ENCODE assay signal across 8 cellular contexts in the genomic region with DNA sequence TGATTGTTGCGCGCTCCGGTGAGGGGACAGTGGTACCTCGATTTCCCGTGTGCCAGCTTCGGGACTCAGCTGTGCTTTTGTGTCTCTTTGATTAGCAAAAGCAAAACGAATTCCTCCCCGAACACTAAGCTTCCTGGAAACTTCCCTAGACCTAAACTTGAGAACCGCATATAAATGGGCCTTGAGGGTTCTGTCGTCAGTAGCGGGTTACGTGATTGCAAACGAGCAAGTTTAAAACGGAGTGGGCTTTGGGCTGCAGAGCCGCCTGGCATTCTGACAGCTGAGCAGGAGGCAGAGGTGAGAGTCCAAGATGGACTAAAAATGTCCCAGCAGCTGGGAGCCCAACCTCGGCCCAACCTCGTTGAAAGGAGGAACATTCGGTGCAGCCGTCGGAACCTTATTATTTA. TPM values are rescaled to one million over a fixed set of nuclear protein-coding genes. Genes with fewer than 3 reads are reported as not detected.
DNase-seq lines count a peak whose midpoint lies in the region; ATAC-seq, FAIRE-seq and TF ChIP-seq lines count a peak whose summit lies in the region.

No MANE protein-coding gene starts in this region.

- peak overlapping the region; percentile 77 for H3K27ac ChIP-seq in RWPE2 (ENCODE audit: poor library complexity, severe bottlenecking)
- H3K27ac ChIP-seq in cingulate gyrus (ENCODE audit: low read depth, low read length) = peak overlapping the region; percentile 84
- H3K27ac ChIP-seq in HepG2 (ENCODE audit: extremely low read length, insufficient read depth, low read length) = peak overlapping the region; percentile 90
- peak overlapping the region; percentile 90 for H3K27ac ChIP-seq in subcutaneous abdominal adipose tissue (ENCODE audit: low read depth, low read length)

- TF ChIP-seq EP300 in HepG2 (IDR thresholded peaks at IDR 0.05; ENCODE audit: low read depth in 2 of 2, low read length in 2 of 2) (no peak), HepG2 (CRISPR knock-in tag; IDR thresholded peaks at IDR 0.05; ENCODE audit: borderline replicate concordance) (no peak)

- POLR2A ChIA-PET in HepG2 (lab: Yijun Ruan, JAX) = interaction anchor here (1.0 to 2.7 kb wide), 5 partner anchors 8 to 546 kb away, joined by 3 to 9 read pairs (median 5); partner anchors contain the start of gene FAM200B

- ATAC-seq in GM21367 (IDR thresholded peaks at IDR 0.05; ENCODE audit: unreplicated experiment) = peak; percentile 1
- peak; percentile 3; the same call in 1 of the 3 replicates for ATAC-seq in RWPE2 (ENCODE audit: low read depth)
- ATAC-seq in HepG2 = peak; percentile 14
- ATAC-seq in GM18861 (IDR thresholded peaks at IDR 0.05; ENCODE audit: unreplicated experiment) = no peak

- in situ Hi-C loops in HepG2 (cut with HindIII; ENCODE audit: extremely low pct_ligation_motif_present, low pct_unique_long_range_greater_than_20kb) = no loop called here

- no peak for TF ChIP-seq RAD21 in HepG2 (CRISPR knock-in tag; IDR thresholded peaks at IDR 0.05)

- H3K9me3 ChIP-seq in RWPE2 (ENCODE audit: severe bottlenecking) (no peaks in the 10 kb centered on the region), HepG2 (ENCODE audit: low read length) (no peaks in the 10 kb centered on the region), subcutaneous abdominal adipose tissue (ENCODE audit: control insufficient read depth in 5 of 5, low read length in 5 of 5) (no peaks in the 10 kb centered on the region)

- H3K27me3 ChIP-seq in RWPE2 (ENCODE audit: insufficient read depth, poor library complexity, severe bottlenecking) (no peaks in the 10 kb centered on the region), HepG2 (ENCODE audit: control insufficient read depth in 1 of 2, insufficient read depth in 2 of 2, low read length in 2 of 2) (no peaks in the 10 kb centered on the region; a peak in 1 of 5 replicates), subcutaneous abdominal adipose tissue (ENCODE audit: control insufficient read depth in 5 of 5, insufficient read depth in 4 of 5, low read length in 5 of 5) (no peaks in the 10 kb centered on the region)

- CTCF ChIA-PET in HepG2 (lab: Yijun Ruan, JAX; ENCODE audit: low intra/inter-chr PET ratio, low total read pairs) = no interaction called here

- peak overlapping the region; percentile 94 for H3K4me2 ChIP-seq in HepG2 (ENCODE audit: low read depth, low read length)

- whole genome bisulfite sequencing in HepG2 (ENCODE audit: low lambda C conversion rate) = 0% methylated on average over 16 of the region's 20 CpGs

- no TSS peak for BruUV-seq in HepG2 (replicated peaks; lab: Mats Ljungman, UMichigan)

- peak; percentile 25 to 36; a peak in 1 of 4 replicates for TF ChIP-seq POLR2A in HepG2 (IDR thresholded peaks at IDR 0.05; ENCODE audit: insufficient read depth in 1 of 2, low read depth in 2 of 2, low read length in 2 of 2)

- intact Hi-C loops in HepG2 (cut with micrococcal nuclease; ENCODE audit: unreplicated experiment) = loop anchor here (10.0 kb wide), 1 partner anchor 543 kb away; the partner anchor contains the start of gene FAM200B

- H3K9ac ChIP-seq in HepG2 (ENCODE audit: insufficient read depth, low read depth, low read length) = peak overlapping the region; percentile 90
- peak overlapping the region in 4 of 5 donors; percentile 72 to 91 (median 83) for H3K9ac ChIP-seq in subcutaneous abdominal adipose tissue (ENCODE audit: low read length in 5 of 5)

- DNase-seq in AG10803 (ENCODE audit: low read depth) (peak; percentile 28), RWPE2 (ENCODE audit: low spot score) (no peak), HepG2 (ENCODE audit: low spot score) (peak; percentile 32), GM19238 (ENCODE audit: insufficient read length, low spot score) (no peak)

- H3K4me3 ChIP-seq in AG10803 (ENCODE audit: low read length) = peak overlapping the region; percentile 82
- H3K4me3 ChIP-seq in RWPE2 (ENCODE audit: severe bottlenecking) = peak overlapping the region; percentile 100
- peak overlapping the region; percentile 83 to 96 (median 94) for H3K4me3 ChIP-seq in HepG2 (replicated peaks in 1 of 3; ENCODE audit: insufficient read depth in 1 of 3, low read depth in 2 of 3, low read length in 3 of 3)
- peak overlapping the region; percentile 77 to 89 (median 83) for H3K4me3 ChIP-seq in subcutaneous abdominal adipose tissue (ENCODE audit: low read depth in 1 of 5, low read length in 5 of 5)

- H3K4me1 ChIP-seq in RWPE2 (ENCODE audit: insufficient read depth, poor library complexity, severe bottlenecking) (peaks cover 3% of the 10 kb centered on the region), HepG2 (ENCODE audit: insufficient read depth, low read length) (peaks cover 43% of the 10 kb centered on the region), subcutaneous abdominal adipose tissue (ENCODE audit: control insufficient read depth in 5 of 5, insufficient read depth in 5 of 5, low read length in 5 of 5) (peaks cover 10 to 59% (median 57%) of the 10 kb centered on the region in 5 donors)

- TF ChIP-seq CTCF in AG10803 (conservative IDR thresholded peaks at IDR 0.05; ENCODE audit: low read length) (no peak), RWPE2 (IDR thresholded peaks at IDR 0.05; ENCODE audit: poor library complexity, severe bottlenecking) (no peak), HepG2 (CRISPR knock-in tag; IDR thresholded peaks at IDR 0.05) (no peak)

- peaks cover 19% of the 10 kb centered on the region for H4K20me1 ChIP-seq in HepG2 (ENCODE audit: insufficient read depth, low read length)

- H2AFZ ChIP-seq in HepG2 (ENCODE audit: low read length) = no peak overlapping the region

- no peak for FAIRE-seq in HepG2 (lab: Jason Lieb, UNC)

- H3K36me3 ChIP-seq in RWPE2 (ENCODE audit: low read depth) (no peaks in the 10 kb centered on the region), HepG2 (replicated peaks in 1 of 2; ENCODE audit: control insufficient read depth in 1 of 2, insufficient read depth in 2 of 2, low read length in 2 of 2) (no peaks in the 10 kb centered on the region), subcutaneous abdominal adipose tissue (ENCODE audit: control insufficient read depth in 5 of 5, insufficient read depth in 5 of 5, low read length in 5 of 5) (no peaks in the 10 kb centered on the region)

- peaks cover 45% of the 10 kb centered on the region for H3K79me2 ChIP-seq in HepG2 (ENCODE audit: insufficient read depth, low read length)

TF ChIP-seq in HepG2, 621 proteins besides CTCF, POLR2A, EP300 and RAD21 (continues in another document):
- TF ChIP-seq SRSF1 (optimal IDR thresholded peaks at IDR 0.05; ENCODE audit: low read depth, low read length) (no peak), KAT8 (CRISPR knock-in tag; IDR thresholded peaks at IDR 0.05) (0 out of 2 replicates have a peak, but pooled peaks have one; percentile 10), TEAD2 (CRISPR knock-in tag; IDR thresholded peaks at IDR 0.05) (no peak), MYNN (CRISPR knock-in tag; IDR thresholded peaks at IDR 0.05; ENCODE audit: low read depth) (no peak), MED8 (CRISPR knock-in tag; IDR thresholded peaks at IDR 0.05; ENCODE audit: insufficient replicate concordance) (no peak), ZNF329 (CRISPR knock-in tag; IDR thresholded peaks at IDR 0.05; ENCODE audit: low read depth) (no peak), MIER3 (CRISPR knock-in tag; IDR thresholded peaks at IDR 0.05; ENCODE audit: borderline replicate concordance) (no peak)
- TF ChIP-seq, protein P1, sequence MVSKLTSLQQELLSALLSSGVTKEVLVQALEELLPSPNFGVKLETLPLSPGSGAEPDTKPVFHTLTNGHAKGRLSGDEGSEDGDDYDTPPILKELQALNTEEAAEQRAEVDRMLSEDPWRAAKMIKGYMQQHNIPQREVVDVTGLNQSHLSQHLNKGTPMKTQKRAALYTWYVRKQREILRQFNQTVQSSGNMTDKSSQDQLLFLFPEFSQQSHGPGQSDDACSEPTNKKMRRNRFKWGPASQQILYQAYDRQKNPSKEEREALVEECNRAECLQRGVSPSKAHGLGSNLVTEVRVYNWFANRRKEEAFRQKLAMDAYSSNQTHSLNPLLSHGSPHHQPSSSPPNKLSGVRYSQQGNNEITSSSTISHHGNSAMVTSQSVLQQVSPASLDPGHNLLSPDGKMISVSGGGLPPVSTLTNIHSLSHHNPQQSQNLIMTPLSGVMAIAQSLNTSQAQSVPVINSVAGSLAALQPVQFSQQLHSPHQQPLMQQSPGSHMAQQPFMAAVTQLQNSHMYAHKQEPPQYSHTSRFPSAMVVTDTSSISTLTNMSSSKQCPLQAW (CRISPR knock-in tag; IDR thresholded peaks at IDR 0.05) = 0 out of 2 replicates have a peak, but pooled peaks have one; percentile 44
- TF ChIP-seq, protein P2, sequence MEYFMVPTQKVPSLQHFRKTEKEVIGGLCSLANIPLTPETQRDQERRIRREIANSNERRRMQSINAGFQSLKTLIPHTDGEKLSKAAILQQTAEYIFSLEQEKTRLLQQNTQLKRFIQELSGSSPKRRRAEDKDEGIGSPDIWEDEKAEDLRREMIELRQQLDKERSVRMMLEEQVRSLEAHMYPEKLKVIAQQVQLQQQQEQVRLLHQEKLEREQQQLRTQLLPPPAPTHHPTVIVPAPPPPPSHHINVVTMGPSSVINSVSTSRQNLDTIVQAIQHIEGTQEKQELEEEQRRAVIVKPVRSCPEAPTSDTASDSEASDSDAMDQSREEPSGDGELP (IDR thresholded peaks at IDR 0.05; ENCODE audit: borderline replicate concordance, low read depth) = peak; percentile 56; the same call in 1 of the 2 replicates

RNA-seq across cellular contexts. Expression of gene TAPT1, which starts 1.2 kb away (rescaled TPM):
- total RNA-seq in HepG2 (2016; rRNA removed; fragmentation: Illumina TruSeq; extraction: Trizol) = 16.3 and 24.5 TPM in 2 replicates
- 3.1 and 5.0 TPM in 2 replicates for total RNA-seq in HepG2 (2016; cell fraction: cytosol; rRNA removed; fragmentation: Illumina TruSeq; extraction: Trizol; ENCODE audit: low read depth)
- 11.6 and 24.9 TPM in 2 replicates for total RNA-seq in HepG2 (2016; cell fraction: insoluble cytoplasmic fraction; rRNA removed; fragmentation: Illumina TruSeq; extraction: Trizol)
- total RNA-seq in HepG2 (2016; cell fraction: membrane; rRNA removed; fragmentation: Illumina TruSeq; extraction: Trizol) = 10.7 and 11.1 TPM in 2 replicates
- total RNA-seq in HepG2 (2016; cell fraction: nucleus; rRNA removed; fragmentation: Illumina TruSeq; extraction: Trizol) = 37.3 and 37.6 TPM in 2 replicates
- polyA plus RNA-seq in HepG2 (2011; rRNA removed) = 23.3 and 25.3 TPM in 2 replicates
- 8.3 and 13.6 TPM in 2 replicates for polyA plus RNA-seq in HepG2 (2011; cell fraction: cytosol; rRNA removed)
- polyA plus RNA-seq in HepG2 (2011; cell fraction: nucleus; rRNA removed) = 30.6 and 35.1 TPM in 2 replicates
- polyA plus RNA-seq in HepG2 (2012) = 19.8 and 24.0 TPM in 2 replicates
- polyA plus RNA-seq in HepG2 (2016; cell fraction: cytosol; fragmentation: Illumina TruSeq; extraction: Trizol; ENCODE audit: low read depth) = 2.9 and 3.6 TPM in 2 replicates
- 10.6 and 12.6 TPM in 2 replicates for polyA plus RNA-seq in HepG2 (2016; cell fraction: insoluble cytoplasmic fraction; fragmentation: Illumina TruSeq; extraction: Trizol; ENCODE audit: low read depth)
- 6.8 and 7.3 TPM in 2 replicates for polyA plus RNA-seq in HepG2 (2016; cell fraction: membrane; fragmentation: Illumina TruSeq; extraction: Trizol; ENCODE audit: low read depth)
- 51.8 and 52.9 TPM in 2 replicates for polyA plus RNA-seq in HepG2 (2016; cell fraction: nucleus; fragmentation: Illumina TruSeq; extraction: Trizol; ENCODE audit: insufficient read depth, low read depth)
- 15.2 and 37.2 TPM in 2 replicates for polyA minus RNA-seq in HepG2 (2011; rRNA and poly(A)+ RNA removed; ENCODE audit: low replicate concordance)
- polyA minus RNA-seq in HepG2 (2011; cell fraction: cytosol; rRNA and poly(A)+ RNA removed) = 17.0 and 19.9 TPM in 2 replicates
- 102 TPM in 2 replicates for polyA minus RNA-seq in HepG2 (2011; cell fraction: nucleus; rRNA and poly(A)+ RNA removed)

Comparison
In these comparisons a context has a peak if more than half of its experiments do, and no peak if none do; other contexts are left out.
1. DNase-seq: peak in AG10803 (single experiment) and HepG2 (single experiment); none in RWPE2 (single experiment) and GM19238 (single experiment).
2. Peak in every context shown above with its lines, with median percentiles within 50 percentile points of each other: H3K4me3 ChIP-seq and H3K27ac ChIP-seq.